In the genomic region with DNA sequence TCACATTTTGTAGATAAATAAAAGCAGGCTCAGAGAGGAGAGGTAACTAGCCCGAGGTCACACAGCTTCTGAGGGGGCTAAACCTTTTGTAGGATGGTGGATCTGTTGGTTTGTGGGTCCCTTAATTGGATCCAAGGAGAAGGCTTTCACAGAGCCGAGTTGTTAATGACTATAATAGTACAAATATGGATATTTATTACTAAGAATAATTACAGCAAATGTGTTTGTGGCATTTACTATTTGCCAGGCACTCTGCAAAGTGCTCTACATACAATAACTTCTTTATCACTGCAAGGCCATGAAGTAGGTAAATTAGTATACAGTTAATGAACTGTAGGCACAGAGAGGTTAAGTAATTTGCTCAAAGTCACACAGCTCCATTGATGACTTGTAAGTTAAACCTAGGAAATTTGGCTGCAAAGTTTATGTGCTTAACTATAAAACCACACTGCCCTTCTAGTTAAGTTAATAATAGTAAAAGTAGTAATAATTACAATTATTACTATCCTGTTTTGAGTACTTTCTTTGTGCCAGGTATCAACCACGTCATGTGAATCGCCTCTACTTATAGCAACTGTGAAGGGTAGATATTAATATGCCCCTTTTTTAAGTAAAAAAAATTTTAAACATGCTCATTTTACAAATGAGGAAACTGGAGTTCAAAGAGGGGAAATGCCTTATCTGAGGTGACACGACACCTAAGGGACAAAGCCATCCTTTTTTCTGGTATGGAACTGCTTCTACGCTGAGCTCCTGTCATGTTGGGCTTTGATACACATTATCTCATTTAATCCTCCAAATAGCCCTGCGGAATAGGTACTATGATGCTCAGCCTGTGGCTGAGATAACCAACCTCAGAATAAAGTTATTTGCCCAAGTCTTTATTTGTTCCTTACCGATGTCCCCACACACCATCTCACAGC, we compare ENCODE assay signal across 8 cellular contexts. TPM values are rescaled to one million over a fixed set of nuclear protein-coding genes. Genes with fewer than 3 reads are reported as not detected.
A peak's percentile ranks its signal among the peaks of the same experiment; 100 is the strongest.
DNase-seq lines count a peak whose midpoint lies in the region; ATAC-seq and TF ChIP-seq lines count a peak whose summit lies in the region.

No MANE protein-coding gene starts in this region.

- peaks cover 11% of the 10 kb centered on the region for H3K36me3 ChIP-seq in left ventricle myocardium inferior
- H3K36me3 ChIP-seq in body of pancreas (replicated peaks in 1 of 2; ENCODE audit: insufficient read depth in 1 of 2, low read depth in 2 of 2): peaks cover 0 to 2% of the 10 kb centered on the region in 2 donors
- H3K36me3 ChIP-seq in mesodermal cell (ENCODE audit: control insufficient read depth, insufficient read depth, low read length): peaks cover 16% of the 10 kb centered on the region
- no peaks in the 10 kb centered on the region for H3K36me3 ChIP-seq in aorta (ENCODE audit: control insufficient read depth in 1 of 2, insufficient read depth in 2 of 2, low read length in 1 of 2)

- no peaks in the 10 kb centered on the region for H3K27me3 ChIP-seq in left ventricle myocardium inferior (ENCODE audit: low read depth)
- no peaks in the 10 kb centered on the region for H3K27me3 ChIP-seq in body of pancreas
- no peaks in the 10 kb centered on the region for H3K27me3 ChIP-seq in aorta (ENCODE audit: control insufficient read depth in 1 of 2, insufficient read depth in 2 of 2, low read length in 1 of 2)

- TF ChIP-seq CTCF in left ventricle myocardium inferior (IDR thresholded peaks at IDR 0.05; ENCODE audit: borderline replicate concordance): no peak
- no peak for TF ChIP-seq CTCF in body of pancreas (IDR thresholded peaks at IDR 0.05)

- DNase-seq in left ventricle myocardium inferior (no peak), Right ventricle myocardium inferior (ENCODE audit: missing footprints) (no peak), body of pancreas (no peak), aorta (no peak), iPS-NIHi11 (ENCODE audit: low spot score) (no peak), T1000 (lab: John Stamatoyannopoulos, UW) (no peak)
- DNase-seq in central memory CD4-positive, alpha-beta T cell: no peak

- H3K4me3 ChIP-seq in left ventricle myocardium inferior (peak overlapping the region; percentile 98), body of pancreas (no peak overlapping the region), mesodermal cell (ENCODE audit: extremely low read depth, insufficient read depth, low read length, poor library complexity, severe bottlenecking) (peak overlapping the region; percentile 24), aorta (ENCODE audit: low read length in 2 of 2) (peak overlapping the region in 1 of 2 donors; percentile 17)

- no peak for TF ChIP-seq POLR2A in body of pancreas (IDR thresholded peaks at IDR 0.05)

- ATAC-seq in Right ventricle myocardium inferior: no peak
- ATAC-seq in body of pancreas: no peak
- no peak for ATAC-seq in aorta (ENCODE audit: low FRiP score)

- H3K27ac ChIP-seq in left ventricle myocardium inferior (replicated peaks) (peak overlapping the region; percentile 100), body of pancreas (peak overlapping the region; percentile 96 to 100 (median 98)), mesodermal cell (ENCODE audit: low read depth, low read length, severe bottlenecking) (peak overlapping the region; percentile 91), aorta (ENCODE audit: low read depth in 1 of 2, low read length in 2 of 2) (peak overlapping the region; percentile 38 to 82)

- intact Hi-C loops in left ventricle myocardium inferior (cut with micrococcal nuclease) (loop anchor here (10.0 kb wide), 1 partner anchor 273 kb away; no protein-coding TSS in a partner anchor), Right ventricle myocardium inferior (cut with DNase I) (loop anchor here (2.0 kb wide), 2 partner anchors 29 to 39 kb away; no protein-coding TSS in a partner anchor), body of pancreas (cut with DNase I) (no loop called here), aorta (cut with DNase I) (loop anchor here (2.0 kb wide), 1 partner anchor 39 kb away; no protein-coding TSS in a partner anchor)

- WGBS in body of pancreas, 2 donors: 53 to 59% methylated on average over 8 of the region's 8 CpGs
- WGBS in mesodermal cell (ENCODE audit: insufficient coverage in 2 of 2), 2 experiments: 87 to 100% methylated on average over 3 to 5 of the region's 8 CpGs
- 73 to 78% methylated on average over 8 of the region's 8 CpGs for WGBS in aorta, 2 donors

- H3K9me3 ChIP-seq in left ventricle myocardium inferior (replicated peaks) (no peaks in the 10 kb centered on the region), body of pancreas (no peaks in the 10 kb centered on the region), mesodermal cell (ENCODE audit: control insufficient read depth, low read length) (no peaks in the 10 kb centered on the region), aorta (ENCODE audit: control insufficient read depth, low read length) (no peaks in the 10 kb centered on the region)

- peaks cover 71% of the 10 kb centered on the region for H3K4me1 ChIP-seq in left ventricle myocardium inferior
- H3K4me1 ChIP-seq in body of pancreas: peaks cover 66% of the 10 kb centered on the region
- H3K4me1 ChIP-seq in mesodermal cell (ENCODE audit: control insufficient read depth, insufficient read depth, low read length, poor library complexity, severe bottlenecking): peaks cover 26% of the 10 kb centered on the region
- H3K4me1 ChIP-seq in aorta (ENCODE audit: control insufficient read depth in 1 of 2, insufficient read depth in 2 of 2, low read length in 2 of 2): no peaks in the 10 kb centered on the region

RNA-seq across cellular contexts. Expression of a gene that starts 8.4 kb away (rescaled TPM):
- 33.9 TPM for total RNA-seq in left ventricle myocardium inferior
- total RNA-seq in Right ventricle myocardium inferior: 26.9 TPM
- total RNA-seq in body of pancreas: 10 to 100 TPM; 28.5 to 30.3 TPM
- 32.8 TPM for polyA plus RNA-seq in mesodermal cell (2013, experiment 1 of 2)
- 26.5 TPM for polyA plus RNA-seq in mesodermal cell (2013, experiment 2 of 2)
- 100 to 1,000 TPM in 1 of 2 donors, 10 to 100 TPM in 1; 90.1 to 181 TPM for total RNA-seq in aorta
- 10 to 100 TPM; 15.2 to 35.6 TPM for polyA plus RNA-seq in aorta

Comparison
In these comparisons a context has a peak if more than half of its experiments do, and no peak if none do; other contexts are left out.
1. H3K4me3 ChIP-seq: peak in left ventricle myocardium inferior (single experiment) and mesodermal cell (single experiment); none in body of pancreas (0 of 2).
2. Peak in every context shown above with its lines, with median percentiles within 50 percentile points of each other: H3K27ac ChIP-seq.